ENCODE assay signal across 14 cellular contexts in genomic region chr15:56815247-56815646, GRCh38.
DNase-seq lines count a peak whose midpoint lies in the region; ATAC-seq and TF ChIP-seq lines count a peak whose summit lies in the region.
"Had no signal": no experiment of that assay in that cellular context is flagged by ENCODE, and none has a peak within 500 bp of the region (broad histone marks: within the 10 kb centered on the region; RNA-seq: fewer than 3 reads in every experiment).

No MANE protein-coding gene starts in this region.

- no peaks in the 10 kb centered on the region for H3K27me3 ChIP-seq in heart left ventricle

- H3K4me1 ChIP-seq in heart left ventricle: peaks cover 0 to 45% (median 20%) of the 10 kb centered on the region in 12 donors

- ATAC-seq in heart left ventricle: peak in 3 of 4 donors; percentile 44 to 82 (median 54)
- no peak for ATAC-seq in Right ventricle myocardium inferior
- ATAC-seq: stimulated activated naive CD8-positive, alpha-beta T cell treated with anti-CD3 and anti-CD28 coated beads, Interleukin-15, Interleukin-2, amounts not matched to agents 100 U/mL and 50 U/mL, for 24 hours; T-helper 17 cell had no signal

- peak overlapping the region in 7 of 12 donors; percentile 1 to 70 (median 24) for H3K27ac ChIP-seq in heart left ventricle

- DNase-seq in heart left ventricle (peak in 4 of 5 donors; percentile 40 to 56 (median 51)), Right ventricle myocardium inferior (ENCODE audit: missing footprints) (no peak), RPMI7951 (ENCODE audit: low read depth) (peak; percentile 85), epithelial cell of esophagus (ENCODE audit: low read depth) (peak; percentile 30), ureter (ENCODE audit: low spot score) (peak; percentile 45), SIG-M5 (lab: John Stamatoyannopoulos, UW) (no peak), activated T-cell treated with anti-CD3 and anti-CD28 coated beads for 4 hours (no peak), NCI-H748 (lab: John Stamatoyannopoulos, UW; ENCODE audit: unreplicated experiment) (no peak)
- DNase-seq: COR-L47; GDM1; NCI-H1092 treated with DMSO at 0.1 percent for 48 hours; stimulated activated naive CD8-positive, alpha-beta T cell treated with anti-CD3 and anti-CD28 coated beads, Interleukin-15, Interleukin-2, amounts not matched to agents 100 U/mL and 50 U/mL, for 24 hours; T-helper 17 cell had no signal

- TF ChIP-seq CTCF in heart left ventricle (IDR thresholded peaks at IDR 0.05) (no peak), epithelial cell of esophagus (IDR thresholded peaks at IDR 0.05; ENCODE audit: insufficient read depth, low read depth, low read length, missing control alignments) (no peak)

- WGBS in heart left ventricle, 4 donors: 65 to 79% (median 74%) methylated on average over 12 of the region's 12 CpGs

- H3K4me3 ChIP-seq in heart left ventricle (no peak overlapping the region), epithelial cell of esophagus (ENCODE audit: low read length) (no peak overlapping the region)
- H3K4me3 ChIP-seq: skin epidermis had no signal

- no peaks in the 10 kb centered on the region for H3K9me3 ChIP-seq in heart left ventricle

- no peak for TF ChIP-seq POLR2A in heart left ventricle (IDR thresholded peaks at IDR 0.05)

- intact Hi-C loops in heart left ventricle (cut with DNase I): loop anchor here in 1 of 10 donors (5.0 to 10.0 kb wide), 2 partner anchors 80 to 712 kb away; partner anchors contain the start of gene ZNF280D
- intact Hi-C loops in Right ventricle myocardium inferior (cut with DNase I): no loop called here

- no peaks in the 10 kb centered on the region for H3K36me3 ChIP-seq in heart left ventricle

Comparison
In these comparisons a context has a peak if more than half of its experiments do, and no peak if none do; other contexts are left out.
1. DNase-seq: peak in heart left ventricle (4 of 5), RPMI7951 (single experiment), epithelial cell of esophagus (single experiment) and ureter (single experiment); none in Right ventricle myocardium inferior (single experiment), SIG-M5 (single experiment), activated T-cell treated with anti-CD3 and anti-CD28 coated beads for 4 hours (single experiment) and NCI-H748 (single experiment).